ENCODE assay signal across 8 cellular contexts in the genomic region with DNA sequence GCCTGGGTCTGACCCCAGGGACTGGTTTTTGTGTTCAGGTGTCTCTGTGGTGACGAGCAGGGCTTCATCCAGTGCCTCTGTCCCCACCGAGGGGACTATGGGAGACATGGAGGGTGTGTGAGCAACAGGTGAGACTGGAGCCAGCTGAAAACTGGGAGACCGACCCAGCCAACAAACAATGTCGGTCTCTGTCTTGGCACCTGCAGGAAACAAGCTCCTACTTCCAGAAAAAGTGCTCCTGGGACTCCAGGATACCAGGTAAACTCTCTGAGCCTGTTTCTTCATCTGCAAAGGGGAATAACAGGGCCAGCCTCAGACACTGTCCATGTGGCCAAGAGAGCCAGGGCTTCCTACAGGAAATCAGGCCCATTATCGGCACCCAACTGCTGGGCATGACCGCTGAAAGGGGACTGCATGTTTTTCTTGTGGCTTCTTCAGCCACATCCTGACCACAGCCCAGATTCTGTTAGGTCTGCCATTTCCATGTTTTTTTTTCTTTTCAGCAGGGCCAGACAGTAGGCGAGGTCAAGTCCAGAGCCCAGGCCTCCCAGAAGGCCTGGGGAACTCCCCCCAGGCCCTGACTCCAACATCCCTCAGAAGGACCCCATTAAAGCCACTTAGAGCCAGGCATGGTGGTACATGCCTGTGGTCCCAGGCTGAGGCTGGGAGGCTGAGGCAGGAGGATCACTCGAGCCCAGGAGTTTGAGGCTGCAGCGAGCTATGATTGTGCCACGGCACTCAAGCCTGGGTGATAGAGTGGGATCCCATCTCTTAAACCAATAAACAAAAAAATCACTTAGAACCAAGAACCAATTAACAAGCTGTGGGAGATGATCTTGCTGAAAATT. TPM values are rescaled to one million over a fixed set of nuclear protein-coding genes. Genes with fewer than 3 reads are reported as not detected.
DNase-seq lines count a peak whose midpoint lies in the region; ATAC-seq lines count a peak whose summit lies in the region.

No MANE protein-coding gene starts in this region.

- H3K9me3 Mint-ChIP-seq in immature natural killer cell: no peaks in the 10 kb centered on the region

- ATAC-seq in GM18868 (IDR thresholded peaks at IDR 0.05; ENCODE audit: unreplicated experiment): peak; percentile 19
- peak; percentile 30 for ATAC-seq in HG03342 (IDR thresholded peaks at IDR 0.05; ENCODE audit: unreplicated experiment)

- H3K27me3 Mint-ChIP-seq in immature natural killer cell (ENCODE audit: low read depth in 3 of 3): peaks cover 4% of the 10 kb centered on the region in 3 donors

- peaks cover 53 to 56% of the 10 kb centered on the region in 2 donors for H3K4me1 Mint-ChIP-seq in immature natural killer cell

- H3K27ac Mint-ChIP-seq in immature natural killer cell: peak overlapping the region; percentile 89 to 97 (median 94)

- peak; percentile 44 to 59 for DNase-seq in activated CD4-positive, alpha-beta T cell treated with anti-CD3 and anti-CD28 coated beads, Interleukin-2, amount 50 U/mL, for 48 hours
- DNase-seq in immature natural killer cell: peak; percentile 58 to 72 (median 71)
- DNase-seq in stromal cell of bone marrow (ENCODE audit: low read depth): peak; percentile 27
- DNase-seq in stimulated activated CD4-positive, alpha-beta T cell treated with anti-CD3 and anti-CD28 coated beads, Interleukin-12 subunit alpha, Interleukin-12 subunit beta, amount 100 ng/mL, for 4 hours: no peak
- DNase-seq in NCI-H510A treated with DMSO at 0.1 percent for 48 hours (lab: John Stamatoyannopoulos, UW): no peak
- no peak for DNase-seq in NCI-H526 (lab: John Stamatoyannopoulos, UW)

- H3K36me3 Mint-ChIP-seq in immature natural killer cell: peaks cover 0 to 8% (median 3%) of the 10 kb centered on the region in 3 donors

- peak overlapping the region; percentile 87 to 96 (median 95) for H3K4me3 Mint-ChIP-seq in immature natural killer cell

RNA-seq across cellular contexts. Expression of a gene that starts 0.8 kb away (rescaled TPM):
- polyA plus RNA-seq in immature natural killer cell: 100 to 1,000 TPM; 326 to 394 (median 383) TPM

RNA-seq across cellular contexts. Expression of a gene that starts 12.3 kb away (rescaled TPM):
- polyA plus RNA-seq in immature natural killer cell: under 1 TPM in 1 of 3 donors, not detected in 2; 0.40 TPM

RNA-seq across cellular contexts. Expression of a gene that starts 13.6 kb away (rescaled TPM):
- polyA plus RNA-seq in immature natural killer cell: 10 to 100 TPM; 35.8 to 43.6 (median 36.3) TPM

RNA-seq across cellular contexts. Expression of a gene that starts 29.1 kb away (rescaled TPM):
- not detected for polyA plus RNA-seq in immature natural killer cell

RNA-seq across cellular contexts. Expression of a gene that starts 42.2 kb away (rescaled TPM):
- under 1 TPM in 1 of 3 donors, not detected in 2; 0.24 TPM for polyA plus RNA-seq in immature natural killer cell

Comparison
In these comparisons a context has a peak if more than half of its experiments do, and no peak if none do; other contexts are left out.
1. DNase-seq: peak in activated CD4-positive, alpha-beta T cell treated with anti-CD3 and anti-CD28 coated beads, Interleukin-2, amount 50 U/mL, for 48 hours (2 of 2), immature natural killer cell (3 of 3) and stromal cell of bone marrow (single experiment); none in stimulated activated CD4-positive, alpha-beta T cell treated with anti-CD3 and anti-CD28 coated beads, Interleukin-12 subunit alpha, Interleukin-12 subunit beta, amount 100 ng/mL, for 4 hours (single experiment), NCI-H510A treated with DMSO at 0.1 percent for 48 hours (single experiment) and NCI-H526 (0 of 2).